1 cellular context compared by ENCODE assay signal in genomic region chr9:113738898-113739604, GRCh38.
TF ChIP-seq lines count a peak whose summit lies in the region.

No MANE protein-coding gene starts in this region.

TF ChIP-seq in SK-N-SH, 30 proteins besides CTCF, POLR2A, EP300 and RAD21 (continued from another document):
- TF ChIP-seq ZBTB33 (IDR thresholded peaks at IDR 0.05; ENCODE audit: borderline replicate concordance, low read depth) = no peak
